Comparison of ENCODE assay signal across 8 cellular contexts in genomic region chr6:37101991-37102298, GRCh38.
DNase-seq lines count a peak whose midpoint lies in the region; ATAC-seq and TF ChIP-seq lines count a peak whose summit lies in the region.

No MANE protein-coding gene starts in this region.

- peak overlapping the region; percentile 52 for H2AFZ ChIP-seq in PC-3 (ENCODE audit: low read length)

- DNase-seq in PC-3 (no peak), epithelial cell of prostate (ENCODE audit: low read depth, low spot score) (no peak), ovary (no peak), NCI-H2029 (lab: John Stamatoyannopoulos, UW) (no peak), superior temporal gyrus (ENCODE audit: extremely low spot score) (no peak)

- 25 to 38% (median 28%) methylated on average over 5 of the region's 5 CpGs for WGBS in ovary, 3 donors

- TF ChIP-seq CTCF in C4-2B (conservative IDR thresholded peaks at IDR 0.05): no peak
- no peak for TF ChIP-seq CTCF in PC-3 (conservative IDR thresholded peaks at IDR 0.05; ENCODE audit: low read depth, low read length)
- TF ChIP-seq CTCF in ovary (IDR thresholded peaks at IDR 0.05): no peak

- POLR2A ChIA-PET in PC-3 (lab: Charles Lee; ENCODE audit: unreplicated experiment): interaction anchor here (0.6 to 1.3 kb wide), 5 partner anchors 26 to 70 kb away, joined by 3 to 6 read pairs (median 4); no protein-coding TSS in a partner anchor

- peak overlapping the region; percentile 83 for H3K27ac ChIP-seq in C4-2B
- peak overlapping the region; percentile 78 for H3K27ac ChIP-seq in PC-3 (ENCODE audit: low read length)
- H3K27ac ChIP-seq in epithelial cell of prostate: peak overlapping the region; percentile 69
- H3K27ac ChIP-seq in ovary: peak overlapping the region in 1 of 2 donors; percentile 80

- H3K36me3 ChIP-seq in PC-3 (ENCODE audit: low read depth, low read length): no peaks in the 10 kb centered on the region
- no peaks in the 10 kb centered on the region for H3K36me3 ChIP-seq in ovary

- peaks cover 38% of the 10 kb centered on the region for H3K4me1 ChIP-seq in PC-3 (ENCODE audit: insufficient read depth, low read length)
- H3K4me1 ChIP-seq in ovary (ENCODE audit: insufficient read depth): peaks cover 14% of the 10 kb centered on the region

- ATAC-seq in PC-3: no peak
- no peak for ATAC-seq in HG03565 (IDR thresholded peaks at IDR 0.05; ENCODE audit: unreplicated experiment)
- ATAC-seq in HG02571 (IDR thresholded peaks at IDR 0.05; ENCODE audit: unreplicated experiment): no peak

- H4K20me1 ChIP-seq in PC-3 (ENCODE audit: low read length): no peaks in the 10 kb centered on the region

- H3K4me3 ChIP-seq in PC-3 (ENCODE audit: low read length) (peak overlapping the region; percentile 59), ovary (peak overlapping the region; percentile 40)

- CTCF ChIA-PET in PC-3 (lab: Charles Lee): interaction anchor here (0.6 to 1.5 kb wide), 5 partner anchors 26 to 84 kb away, joined by 3 to 5 read pairs (median 4); no protein-coding TSS in a partner anchor

- peak overlapping the region; percentile 84 for H3K4me2 ChIP-seq in PC-3 (ENCODE audit: low read length)

- no peaks in the 10 kb centered on the region for H3K79me2 ChIP-seq in PC-3 (ENCODE audit: low read length)

- H3K9ac ChIP-seq in PC-3 (ENCODE audit: low read length): peak overlapping the region; percentile 48

- no peak for TF ChIP-seq EP300 in ovary (IDR thresholded peaks at IDR 0.05)

- TF ChIP-seq POLR2A in ovary (IDR thresholded peaks at IDR 0.05): no peak

- no peaks in the 10 kb centered on the region for H3F3A ChIP-seq in PC-3 (ENCODE audit: low read length, unreplicated experiment)

- H3K9me3 ChIP-seq in PC-3 (ENCODE audit: low read length) (no peaks in the 10 kb centered on the region), ovary (no peaks in the 10 kb centered on the region)

- intact Hi-C loops in PC-3 (cut with micrococcal nuclease) (loop anchor here (2.0 kb wide), 1 partner anchor 67 kb away; no protein-coding TSS in a partner anchor), ovary (cut with DNase I) (no loop called here)

- H3K9me2 ChIP-seq in PC-3 (replicated peaks; ENCODE audit: low read length): no peaks in the 10 kb centered on the region

- no TSS peak for BruUV-seq in PC-3 (replicated peaks; lab: Mats Ljungman, UMichigan)

- no peaks in the 10 kb centered on the region for H3K27me3 ChIP-seq in PC-3 (ENCODE audit: low read length)
- H3K27me3 ChIP-seq in ovary: no peaks in the 10 kb centered on the region
